In the genomic region with DNA sequence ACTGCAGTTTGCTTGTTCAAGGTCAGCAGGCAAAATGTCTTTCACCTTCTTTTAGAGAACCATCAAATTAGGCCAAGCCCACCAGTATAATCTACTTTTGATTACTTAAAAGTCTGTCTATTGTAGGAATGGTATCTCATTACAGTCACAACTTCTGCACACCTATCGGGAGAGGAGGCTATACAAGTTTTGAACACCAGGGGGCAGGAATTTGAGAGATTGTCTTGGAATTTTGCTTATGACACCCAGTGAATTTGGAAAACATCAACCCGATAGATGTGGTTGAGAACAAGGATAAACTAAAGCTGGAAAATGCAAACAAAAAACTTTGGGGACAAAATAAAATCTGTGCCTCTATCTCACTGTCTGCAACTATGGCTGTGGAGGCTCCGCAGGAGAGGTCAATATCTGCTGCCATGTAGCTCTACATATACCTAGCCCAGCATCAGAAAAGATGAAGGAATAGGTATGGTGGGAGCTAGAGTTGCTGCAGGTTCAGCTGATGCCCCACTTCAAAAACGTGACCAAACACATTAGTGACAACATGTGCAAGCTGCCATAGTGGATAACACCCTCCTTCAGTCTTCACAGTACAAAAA, we compare ENCODE assay signal across 11 cellular contexts.
DNase-seq lines count a peak whose midpoint lies in the region; ATAC-seq and TF ChIP-seq lines count a peak whose summit lies in the region.
"Had no signal": no experiment of that assay in that cellular context is flagged by ENCODE, and none has a peak within 500 bp of the region (broad histone marks: within the 10 kb centered on the region; RNA-seq: fewer than 3 reads in every experiment).

No MANE protein-coding gene starts in this region.

- no peaks in the 10 kb centered on the region for H3K36me3 ChIP-seq in mammary epithelial cell (ENCODE audit: insufficient read depth, low read length)
- H3K36me3 ChIP-seq: SJSA1 had no signal

- no peak overlapping the region for H2AFZ ChIP-seq in mammary epithelial cell (ENCODE audit: low read depth, low read length)

- no peak for ATAC-seq in naive thymus-derived CD8-positive, alpha-beta T cell
- no peak for ATAC-seq in activated T-helper 17 cell treated with anti-CD3 and anti-CD28 coated beads, Interleukin-2, amount 50 U/mL, for 72 hours (replicated peaks)

- WGBS in mammary epithelial cell (ENCODE audit: low coverage, missing lambda C conversion rate), result 53% methylated on average over 4 of the region's 4 CpGs

- H3K27ac ChIP-seq in mammary epithelial cell (ENCODE audit: insufficient read depth, low read depth, low read length), result no peak overlapping the region
- H3K27ac ChIP-seq: SJSA1 had no signal

- POLR2A ChIA-PET in naive thymus-derived CD8-positive, alpha-beta T cell (lab: Charles Lee), result no interaction called here

- BruUV-seq in mammary epithelial cell (replicated peaks; lab: Mats Ljungman, UMichigan), result no TSS peak

- H3K27me3 Mint-ChIP-seq in nephron progenitor cell (ENCODE audit: low read depth, poor library complexity), result no peaks in the 10 kb centered on the region
- H3K27me3 Mint-ChIP-seq in naive thymus-derived CD8-positive, alpha-beta T cell, result no peaks in the 10 kb centered on the region
- H3K27me3 Mint-ChIP-seq in activated T-helper 17 cell treated with anti-CD3 and anti-CD28 coated beads, Interleukin-2, amount 50 U/mL, for 72 hours, result no peaks in the 10 kb centered on the region
- H3K27me3 Mint-ChIP-seq: dendritic cell treated with granulocyte-macrophage colony-stimulating factor and Interleukin-4, amounts not matched to agents 40 ng/mL and 50 ng/mL, for 4 days had no signal

- no peak overlapping the region for H3K4me3 ChIP-seq in mammary epithelial cell (replicated peaks in 1 of 3; ENCODE audit: insufficient read depth in 1 of 3, low read depth in 2 of 3, low read length in 3 of 3)
- H3K4me3 ChIP-seq: SJSA1 had no signal

- no peaks in the 10 kb centered on the region for H3K9me3 Mint-ChIP-seq in nephron progenitor cell
- peaks cover 0 to 16% (median 2%) of the 10 kb centered on the region in 9 donors for H3K9me3 Mint-ChIP-seq in naive thymus-derived CD8-positive, alpha-beta T cell
- H3K9me3 Mint-ChIP-seq in activated T-helper 17 cell treated with anti-CD3 and anti-CD28 coated beads, Interleukin-2, amount 50 U/mL, for 72 hours, result peaks cover 7% of the 10 kb centered on the region

- H3K4me2 ChIP-seq in mammary epithelial cell (ENCODE audit: insufficient read depth, low read depth, low read length), result no peak overlapping the region

- H3K27ac Mint-ChIP-seq in nephron progenitor cell, result no peak overlapping the region
- H3K27ac Mint-ChIP-seq in naive thymus-derived CD8-positive, alpha-beta T cell, result no peak overlapping the region
- no peak overlapping the region for H3K27ac Mint-ChIP-seq in activated T-helper 17 cell treated with anti-CD3 and anti-CD28 coated beads, Interleukin-2, amount 50 U/mL, for 72 hours
- H3K27ac Mint-ChIP-seq: dendritic cell treated with granulocyte-macrophage colony-stimulating factor and Interleukin-4, amounts not matched to agents 40 ng/mL and 50 ng/mL, for 4 days had no signal

- TF ChIP-seq CTCF in GM12874 (IDR thresholded peaks at IDR 0.05; ENCODE audit: insufficient read depth, low read depth, low read length) (peak; percentile 52; the same call in 1 of the 2 replicates), mammary epithelial cell (conservative IDR thresholded peaks at IDR 0.05 in 1 of 2, IDR thresholded peaks at IDR 0.05 in 1 of 2; ENCODE audit: extremely low read depth in 1 of 2, insufficient read depth in 1 of 2, low read depth in 1 of 2, low read length in 2 of 2) (peak; percentile 66 to 77), nephron progenitor cell (IDR thresholded peaks at IDR 0.05) (peak; percentile 32)

- DNase-seq in LoVo (ENCODE audit: low spot score) (peak; percentile 5), mammary epithelial cell (peak; percentile 14), nephron progenitor cell (peak; percentile 7), NCI-H1048 (lab: John Stamatoyannopoulos, UW) (no peak)
- DNase-seq in naive thymus-derived CD8-positive, alpha-beta T cell, result no peak
- DNase-seq: GOT3; stimulated activated naive CD4-positive, alpha-beta T cell treated with Interleukin-2 at 50 U/mL for 16 hours had no signal

- intact Hi-C loops in mammary epithelial cell (cut with micrococcal nuclease), result loop anchor here (1.0 kb wide), 1 partner anchor 193 kb away; no protein-coding TSS in a partner anchor

- dilution Hi-C loops in mammary epithelial cell (cut with HindIII; ENCODE audit: low sequenced_read_pairs), result no loop called here

- H4K20me1 ChIP-seq in mammary epithelial cell (ENCODE audit: insufficient read depth, low read length), result no peaks in the 10 kb centered on the region

- no peak overlapping the region for H3K9ac ChIP-seq in mammary epithelial cell (ENCODE audit: insufficient read depth, low read length)

- no peaks in the 10 kb centered on the region for H3K9me3 ChIP-seq in mammary epithelial cell (replicated peaks; ENCODE audit: insufficient read depth, low read length)

- no peaks in the 10 kb centered on the region for H3K36me3 Mint-ChIP-seq in nephron progenitor cell (ENCODE audit: low read depth)
- no peaks in the 10 kb centered on the region for H3K36me3 Mint-ChIP-seq in naive thymus-derived CD8-positive, alpha-beta T cell
- H3K36me3 Mint-ChIP-seq in activated T-helper 17 cell treated with anti-CD3 and anti-CD28 coated beads, Interleukin-2, amount 50 U/mL, for 72 hours (ENCODE audit: low read depth), result no peaks in the 10 kb centered on the region

- H3K79me2 ChIP-seq in mammary epithelial cell (ENCODE audit: insufficient read depth, low read length), result no peaks in the 10 kb centered on the region

- H3K4me1 Mint-ChIP-seq in nephron progenitor cell, result no peaks in the 10 kb centered on the region
- no peaks in the 10 kb centered on the region for H3K4me1 Mint-ChIP-seq in naive thymus-derived CD8-positive, alpha-beta T cell
- H3K4me1 Mint-ChIP-seq in activated T-helper 17 cell treated with anti-CD3 and anti-CD28 coated beads, Interleukin-2, amount 50 U/mL, for 72 hours, result no peaks in the 10 kb centered on the region

- in situ Hi-C loops in mammary epithelial cell (cut with MboI; ENCODE audit: low sequenced_read_pairs in 2 of 2), result no loop called here

- no peak overlapping the region for H3K4me3 Mint-ChIP-seq in nephron progenitor cell
- no peak overlapping the region for H3K4me3 Mint-ChIP-seq in naive thymus-derived CD8-positive, alpha-beta T cell
- no peak overlapping the region for H3K4me3 Mint-ChIP-seq in activated T-helper 17 cell treated with anti-CD3 and anti-CD28 coated beads, Interleukin-2, amount 50 U/mL, for 72 hours
- H3K4me3 Mint-ChIP-seq: dendritic cell treated with granulocyte-macrophage colony-stimulating factor and Interleukin-4, amounts not matched to agents 40 ng/mL and 50 ng/mL, for 4 days had no signal

- CTCF ChIA-PET in mammary epithelial cell (lab: Charles Lee; ENCODE audit: low non-redundant PET), result interaction anchor here (0.6 kb wide), 2 partner anchors 59 to 347 kb away, joined by 4 to 11 read pairs; no protein-coding TSS in a partner anchor

- no peaks in the 10 kb centered on the region for H3K27me3 ChIP-seq in mammary epithelial cell (ENCODE audit: insufficient read depth, low read length)
- H3K27me3 ChIP-seq: SJSA1 had no signal

- H3K4me1 ChIP-seq in mammary epithelial cell (ENCODE audit: insufficient read depth, low read length), result no peaks in the 10 kb centered on the region
- H3K4me1 ChIP-seq: SJSA1 had no signal

Comparison
In these comparisons a context has a peak if more than half of its experiments do, and no peak if none do; other contexts are left out.
1. DNase-seq: peak in LoVo (single experiment), mammary epithelial cell (single experiment) and nephron progenitor cell (single experiment); none in naive thymus-derived CD8-positive, alpha-beta T cell (0 of 10) and NCI-H1048 (single experiment).
2. Peak in every context shown above with its lines, with median percentiles within 50 percentile points of each other: CTCF ChIP-seq.